12 cellular contexts compared by ENCODE assay signal in the genomic region with DNA sequence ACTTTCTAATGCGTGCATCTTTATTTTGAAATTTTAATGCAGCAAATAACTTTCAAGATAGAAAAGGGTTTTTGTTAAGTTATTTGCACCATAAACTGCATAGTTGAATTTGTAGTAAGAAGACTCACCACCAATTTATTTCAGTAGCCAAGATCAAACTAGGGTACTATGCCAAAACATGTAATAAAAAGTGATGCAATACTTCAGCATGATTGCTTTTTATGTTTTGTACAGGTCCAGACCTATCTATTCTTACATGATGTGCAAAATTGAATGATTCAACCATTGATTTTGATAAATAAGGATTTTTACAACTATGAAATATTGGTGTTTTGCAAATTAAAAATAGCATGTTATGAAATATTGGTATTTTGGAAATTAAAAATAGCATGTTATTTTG. TPM values are rescaled to one million over a fixed set of nuclear protein-coding genes. Genes with fewer than 3 reads are reported as not detected.
DNase-seq lines count a peak whose midpoint lies in the region; ATAC-seq, FAIRE-seq and TF ChIP-seq lines count a peak whose summit lies in the region.
"Had no signal": no experiment of that assay in that cellular context is flagged by ENCODE, and none has a peak within 500 bp of the region (broad histone marks: within the 10 kb centered on the region; RNA-seq: fewer than 3 reads in every experiment).

No MANE protein-coding gene starts in this region.

- H3K36me3 Mint-ChIP-seq in neural progenitor cell: peaks cover 10% of the 10 kb centered on the region

- no peaks in the 10 kb centered on the region for H3K27me3 ChIP-seq in neuronal stem cell (ENCODE audit: control insufficient read depth in 3 of 3, insufficient read depth in 3 of 3, low read depth in 1 of 3, low read length in 3 of 3)
- H3K27me3 ChIP-seq in neural progenitor cell: no peaks in the 10 kb centered on the region
- H3K27me3 ChIP-seq: tibial nerve had no signal

- H2BK12ac ChIP-seq in neuronal stem cell (ENCODE audit: low read length): no peak overlapping the region

- no peak overlapping the region for H3K23ac ChIP-seq in neuronal stem cell (ENCODE audit: low read depth, low read length, poor library complexity)

- H3K4me1 Mint-ChIP-seq in neural progenitor cell: no peaks in the 10 kb centered on the region

- H3K4ac ChIP-seq in neuronal stem cell (ENCODE audit: low read length): no peak overlapping the region

- H3K4me2 ChIP-seq in neuronal stem cell (ENCODE audit: insufficient read depth, low read length, poor library complexity, severe bottlenecking) (no peak overlapping the region), neural progenitor cell (no peak overlapping the region)

- H3K27ac Mint-ChIP-seq in neural progenitor cell: no peak overlapping the region

- H3K14ac ChIP-seq in neuronal stem cell (ENCODE audit: low read length): no peak overlapping the region

- TF ChIP-seq CTCF in AG09309 (IDR thresholded peaks at IDR 0.05; ENCODE audit: control insufficient read depth, insufficient read depth, low read depth, low read length, missing control alignments) (no peak), fibroblast of villous mesenchyme (IDR thresholded peaks at IDR 0.05; ENCODE audit: insufficient read depth, low read depth, low read length) (no peak), neural progenitor cell (IDR thresholded peaks at IDR 0.05) (no peak)

- H3K79me2 ChIP-seq in neural progenitor cell (ENCODE audit: low read depth): peaks cover 82% of the 10 kb centered on the region

- peak; percentile 58 for DNase-seq in AG09309 (ENCODE audit: low read depth)
- DNase-seq in HCEC 1CT: peak; percentile 72
- peak; percentile 68 for DNase-seq in fibroblast of villous mesenchyme (ENCODE audit: low read depth)
- DNase-seq in neuronal stem cell (ENCODE audit: low spot score): no peak
- DNase-seq in neural progenitor cell (ENCODE audit: low spot score): no peak
- no peak for DNase-seq in A172 (ENCODE audit: low spot score)
- DNase-seq: activated effector memory CD4-positive, alpha-beta T cell treated with Interleukin-2 at 50 U/mL for 16 hours; COR-L47; kidney had no signal

- H3K18ac ChIP-seq in neuronal stem cell (ENCODE audit: low read length): no peak overlapping the region

- H3K9me3 Mint-ChIP-seq in neural progenitor cell: peaks cover 3% of the 10 kb centered on the region

- no peak overlapping the region for H2BK120ac ChIP-seq in neuronal stem cell (ENCODE audit: low read depth, low read length)

- H3K4me3 ChIP-seq in AG09309 (ENCODE audit: control insufficient read depth, low read depth, low read length): no peak overlapping the region
- no peak overlapping the region for H3K4me3 ChIP-seq in fibroblast of villous mesenchyme (ENCODE audit: low read depth, low read length)
- H3K4me3 ChIP-seq in neuronal stem cell (ENCODE audit: low read length in 2 of 2): no peak overlapping the region
- H3K4me3 ChIP-seq in neural progenitor cell: no peak overlapping the region
- H3K4me3 ChIP-seq: tibial nerve had no signal

- H2AK5ac ChIP-seq in neuronal stem cell (ENCODE audit: low read depth, low read length): no peak overlapping the region

- H3K4me1 ChIP-seq in neuronal stem cell (ENCODE audit: control insufficient read depth in 2 of 2, insufficient read depth in 1 of 2, low read depth in 1 of 2, low read length in 2 of 2) (no peaks in the 10 kb centered on the region), neural progenitor cell (no peaks in the 10 kb centered on the region)

- H3K36me3 ChIP-seq in neuronal stem cell (replicated peaks in 1 of 2; ENCODE audit: control insufficient read depth in 2 of 2, insufficient read depth in 2 of 2, low read length in 2 of 2): peaks cover 2 to 19% of the 10 kb centered on the region in 2 donors
- peaks cover 6% of the 10 kb centered on the region for H3K36me3 ChIP-seq in neural progenitor cell

- H2AFZ ChIP-seq in neuronal stem cell (ENCODE audit: low read length): no peak overlapping the region
- no peak overlapping the region for H2AFZ ChIP-seq in neural progenitor cell (replicated peaks)

- no peak for ATAC-seq in HG03159 (IDR thresholded peaks at IDR 0.05; ENCODE audit: unreplicated experiment)

- no peak overlapping the region for H4K91ac ChIP-seq in neuronal stem cell (ENCODE audit: low read depth, low read length, poor library complexity)

- no peak overlapping the region for H3K4me3 Mint-ChIP-seq in neural progenitor cell

- H3K79me1 ChIP-seq in neuronal stem cell (ENCODE audit: low read depth, low read length): no peaks in the 10 kb centered on the region

- H4K8ac ChIP-seq in neuronal stem cell (ENCODE audit: low read depth, low read length): no peak overlapping the region

- H3F3A ChIP-seq in neural progenitor cell (ENCODE audit: low read depth): no peaks in the 10 kb centered on the region

- H3K27ac ChIP-seq in neuronal stem cell (replicated peaks; ENCODE audit: low read length) (no peak overlapping the region), neural progenitor cell (no peak overlapping the region)
- H3K27ac ChIP-seq: tibial nerve had no signal

- H3K27me3 Mint-ChIP-seq in neural progenitor cell (ENCODE audit: insufficient read depth, low read depth): peaks cover 2% of the 10 kb centered on the region

- no peak overlapping the region for H2BK15ac ChIP-seq in neuronal stem cell (ENCODE audit: low read length)

- no CpG with 5 or more reads among the region's 1 CpG for WGBS in neuronal stem cell (ENCODE audit: extremely low coverage in 2 of 2, insufficient read length in 2 of 2, insufficient replicate concordance in 1 of 2), 2 donors

- H3K9ac ChIP-seq in neuronal stem cell (ENCODE audit: low read depth, low read length, poor library complexity) (no peak overlapping the region), neural progenitor cell (no peak overlapping the region)

- H4K20me1 ChIP-seq in neural progenitor cell (ENCODE audit: low read depth): peaks cover 15% of the 10 kb centered on the region

- FAIRE-seq in TTC549 (lab: Jason Lieb, UNC): peak; percentile 58

- no peak overlapping the region for H2BK5ac ChIP-seq in neuronal stem cell (ENCODE audit: low read length)

- H3K9me3 ChIP-seq in neuronal stem cell (replicated peaks in 1 of 2; ENCODE audit: control insufficient read depth in 2 of 2, insufficient read depth in 1 of 2, low read depth in 1 of 2, low read length in 2 of 2) (no peaks in the 10 kb centered on the region), neural progenitor cell (ENCODE audit: low read depth) (no peaks in the 10 kb centered on the region)
- H3K9me3 ChIP-seq: tibial nerve had no signal

RNA-seq across cellular contexts. Expression of a gene that starts 26.7 kb away (rescaled TPM):
- 36.7 and 46.2 TPM in 2 replicates for total RNA-seq in fibroblast of villous mesenchyme
- polyA plus RNA-seq in neuronal stem cell (2013, experiment 1 of 2): 21.5 TPM
- polyA plus RNA-seq in neuronal stem cell (2013, experiment 2 of 2): 22.3 TPM
- 49.6 and 63.5 TPM in 2 replicates for total RNA-seq in neural progenitor cell (ENCODE audit: low replicate concordance)
- total RNA-seq in A172 (2014; rRNA removed; shearing (Covaris generic)): 58.7 and 67.6 TPM in 2 replicates

Comparison
In these comparisons a context has a peak if more than half of its experiments do, and no peak if none do; other contexts are left out.
1. DNase-seq: peak in AG09309 (single experiment), HCEC 1CT (single experiment) and fibroblast of villous mesenchyme (single experiment); none in neuronal stem cell (single experiment), neural progenitor cell (single experiment) and A172 (single experiment).